Comparison of ENCODE assay signal across 20 cellular contexts in genomic region chr1:3817821-3818597, GRCh38. TPM values are rescaled to one million over a fixed set of nuclear protein-coding genes. Genes with fewer than 3 reads are reported as not detected.
DNase-seq lines count a peak whose midpoint lies in the region; ATAC-seq and TF ChIP-seq lines count a peak whose summit lies in the region.
"Had no signal": no experiment of that assay in that cellular context is flagged by ENCODE, and none has a peak within 500 bp of the region (broad histone marks: within the 10 kb centered on the region; RNA-seq: fewer than 3 reads in every experiment).

No MANE protein-coding gene starts in this region.

- no peak overlapping the region for H2BK20ac ChIP-seq in IMR-90 (ENCODE audit: low read depth, low read length)

- H2BK120ac ChIP-seq in IMR-90 (ENCODE audit: low read depth, low read length): no peak overlapping the region

- H3K9me3 Mint-ChIP-seq in brain: no peaks in the 10 kb centered on the region
- no peaks in the 10 kb centered on the region for H3K9me3 Mint-ChIP-seq in memory B cell

- H2BK15ac ChIP-seq in IMR-90 (ENCODE audit: low read depth, low read length): no peak overlapping the region

- H2AFZ ChIP-seq in IMR-90 (replicated peaks; ENCODE audit: low read length, poor library complexity): no peak overlapping the region

- 89% methylated on average over 22 of the region's 28 CpGs; no CpG with 5 or more reads in 1 of the 2 experiments for WGBS in IMR-90 (ENCODE audit: extremely low coverage in 2 of 2, insufficient read length in 1 of 2), 2 experiments
- 94% methylated on average over 28 of the region's 28 CpGs for WGBS in sigmoid colon, 2 donors
- WGBS in ovary, 3 donors: 89 to 93% (median 90%) methylated on average over 28 of the region's 28 CpGs

- no peaks in the 10 kb centered on the region for H3K27me3 ChIP-seq in IMR-90 (ENCODE audit: control insufficient read depth, insufficient read depth, low read length)
- H3K27me3 ChIP-seq in sigmoid colon: no peaks in the 10 kb centered on the region
- H3K27me3 ChIP-seq in ovary: no peaks in the 10 kb centered on the region

- H2BK5ac ChIP-seq in IMR-90 (ENCODE audit: low read depth, low read length, poor library complexity, severe bottlenecking): no peak overlapping the region

- no peak overlapping the region for H3K18ac ChIP-seq in IMR-90 (ENCODE audit: low read depth, low read length)

- H3K9me3 ChIP-seq in IMR-90 (ENCODE audit: control insufficient read depth, insufficient read depth, low read length): no peaks in the 10 kb centered on the region
- no peaks in the 10 kb centered on the region for H3K9me3 ChIP-seq in sigmoid colon
- H3K9me3 ChIP-seq in ovary: no peaks in the 10 kb centered on the region

- H3K27ac ChIP-seq in IMR-90 (ENCODE audit: insufficient read depth, low read length) (no peak overlapping the region), sigmoid colon (no peak overlapping the region), ovary (no peak overlapping the region)
- H3K27ac ChIP-seq: KMS-11 had no signal

- H3K4me3 ChIP-seq in IMR-90 (ENCODE audit: insufficient read depth, low read depth, low read length) (no peak overlapping the region), sigmoid colon (no peak overlapping the region), ovary (no peak overlapping the region)

- CTCF ChIA-PET in IMR-90 (lab: Yijun Ruan, JAX): no interaction called here

- H3K4ac ChIP-seq in IMR-90 (ENCODE audit: low read depth, low read length): no peak overlapping the region

- TF ChIP-seq EP300 in sigmoid colon (IDR thresholded peaks at IDR 0.05): no peak
- no peak for TF ChIP-seq EP300 in ovary (IDR thresholded peaks at IDR 0.05)

- no peaks in the 10 kb centered on the region for H3K4me1 ChIP-seq in IMR-90 (ENCODE audit: control insufficient read depth, insufficient read depth, low read length)
- H3K4me1 ChIP-seq in sigmoid colon: no peaks in the 10 kb centered on the region
- no peaks in the 10 kb centered on the region for H3K4me1 ChIP-seq in ovary (ENCODE audit: insufficient read depth)

- H3K14ac ChIP-seq in IMR-90 (replicated peaks; ENCODE audit: low read depth, low read length): no peak overlapping the region

- no peak overlapping the region for H4K8ac ChIP-seq in IMR-90 (ENCODE audit: low read depth in 2 of 2, low read length in 2 of 2)

- H3K36me3 ChIP-seq in IMR-90 (ENCODE audit: control insufficient read depth, insufficient read depth, low read length): peaks cover 33% of the 10 kb centered on the region
- H3K36me3 ChIP-seq in sigmoid colon: peaks cover 5 to 88% (median 46%) of the 10 kb centered on the region in 4 donors
- H3K36me3 ChIP-seq in ovary: no peaks in the 10 kb centered on the region

- no peak for DNase-seq in IMR-90
- no peak for DNase-seq in memory B cell (ENCODE audit: low spot score in 2 of 2)
- DNase-seq in sigmoid colon: peak; percentile 46
- no peak for DNase-seq in activated CD4-positive, alpha-beta T cell treated with anti-CD3 and anti-CD28 coated beads, Interleukin-2, amount 50 U/mL, for 4 hours
- DNase-seq in ovary: no peak
- DNase-seq in NCI-H2196 treated with DMSO at 0.1 percent for 48 hours (lab: John Stamatoyannopoulos, UW; ENCODE audit: unreplicated experiment): no peak
- DNase-seq: CD4-positive, CD25-positive, alpha-beta regulatory T cell; DMS79; MV-4-11; NCI-H1105 treated with DMSO at 0.1 percent for 48 hours; NCI-H1694; NCI-H2081 treated with DMSO at 0.1 percent for 48 hours; NCI-H2171 treated with DMSO at 0.1 percent for 48 hours; NCI-H446; NCI-H526; Right ventricle myocardium superior had no signal

- H3K79me1 ChIP-seq in IMR-90 (ENCODE audit: low read depth in 1 of 2, low read length in 2 of 2): no peaks in the 10 kb centered on the region

- TF ChIP-seq POLR2A in IMR-90 (IDR thresholded peaks at IDR 0.05; ENCODE audit: low read depth, low read length) (no peak), sigmoid colon (IDR thresholded peaks at IDR 0.05) (no peak), ovary (IDR thresholded peaks at IDR 0.05) (no peak)

- H3K4me3 Mint-ChIP-seq in brain: no peak overlapping the region
- no peak overlapping the region for H3K4me3 Mint-ChIP-seq in memory B cell
- H3K4me3 Mint-ChIP-seq: CD4-positive, CD25-positive, alpha-beta regulatory T cell had no signal

- H3K36me3 Mint-ChIP-seq in brain (peaks cover 45% of the 10 kb centered on the region), memory B cell (peaks cover 36% of the 10 kb centered on the region)

- H3K9me1 ChIP-seq in IMR-90 (ENCODE audit: insufficient read depth, low read length): no peaks in the 10 kb centered on the region

- no TSS peak for BruUV-seq in IMR-90 (replicated peaks; lab: Mats Ljungman, UMichigan)

- no peaks in the 10 kb centered on the region for H4K20me1 ChIP-seq in IMR-90 (ENCODE audit: insufficient read depth, low read length)

- dilution Hi-C loops in IMR-90 (cut with HindIII; ENCODE audit: low sequenced_read_pairs, unreplicated experiment): no loop called here

- H3K27me3 Mint-ChIP-seq in brain (peaks cover 2% of the 10 kb centered on the region), memory B cell (no peaks in the 10 kb centered on the region)
- H3K27me3 Mint-ChIP-seq: CD4-positive, CD25-positive, alpha-beta regulatory T cell had no signal

- H4K5ac ChIP-seq in IMR-90 (ENCODE audit: low read depth, low read length): no peak overlapping the region

- intact Hi-C loops in IMR-90 (cut with micrococcal nuclease): no loop called here
- intact Hi-C loops in sigmoid colon (cut with DNase I): no loop called here
- intact Hi-C loops in ovary (cut with DNase I): no loop called here

- peak overlapping the region; percentile 24 to 94 (median 77) for H3K27ac Mint-ChIP-seq in brain
- H3K27ac Mint-ChIP-seq in memory B cell: peak overlapping the region; percentile 49
- H3K27ac Mint-ChIP-seq: CD4-positive, CD25-positive, alpha-beta regulatory T cell had no signal

- peaks cover 37% of the 10 kb centered on the region for H3K4me1 Mint-ChIP-seq in brain
- no peaks in the 10 kb centered on the region for H3K4me1 Mint-ChIP-seq in memory B cell
- H3K4me1 Mint-ChIP-seq: CD4-positive, CD25-positive, alpha-beta regulatory T cell had no signal

- H2AK9ac ChIP-seq in IMR-90 (replicated peaks; ENCODE audit: low read depth, low read length, poor library complexity): peak overlapping the region; percentile 40

- H3K9ac ChIP-seq in IMR-90 (ENCODE audit: low read depth, low read length): no peak overlapping the region
- H3K9ac ChIP-seq: KMS-11 had no signal

- H3K56ac ChIP-seq in IMR-90 (ENCODE audit: extremely low read depth, insufficient read depth, low read length): no peak overlapping the region

- no peak overlapping the region for H4K91ac ChIP-seq in IMR-90 (ENCODE audit: insufficient read depth, low read depth, low read length)

- POLR2A ChIA-PET in IMR-90 (lab: Charles Lee; ENCODE audit: unreplicated experiment): no interaction called here

- TF ChIP-seq CTCF in IMR-90 (conservative IDR thresholded peaks at IDR 0.05; ENCODE audit: low read depth, low read length): no peak
- TF ChIP-seq CTCF in brain (conservative IDR thresholded peaks at IDR 0.05): no peak
- TF ChIP-seq CTCF in sigmoid colon (IDR thresholded peaks at IDR 0.05): no peak
- no peak for TF ChIP-seq CTCF in ovary (IDR thresholded peaks at IDR 0.05)

- TF ChIP-seq RAD21 in IMR-90 (IDR thresholded peaks at IDR 0.05; ENCODE audit: low read length): no peak

- ATAC-seq in IMR-90 (ENCODE audit: low read depth) (no peak), memory B cell (ENCODE audit: low read depth) (no peak), HG03135 (IDR thresholded peaks at IDR 0.05; ENCODE audit: unreplicated experiment) (no peak)

- no peak overlapping the region for H2AK5ac ChIP-seq in IMR-90 (ENCODE audit: low read depth, low read length)

- no peak overlapping the region for H3K23ac ChIP-seq in IMR-90 (ENCODE audit: low read depth, low read length)

- H3K4me2 ChIP-seq in IMR-90 (ENCODE audit: low read depth, low read length): no peak overlapping the region
- H3K4me2 ChIP-seq: KMS-11 had no signal

- in situ Hi-C loops in IMR-90 (cut with MboI; ENCODE audit: low sequenced_read_pairs): no loop called here

RNA-seq across cellular contexts. Expression of gene LRRC47, which starts 21.7 kb away (rescaled TPM):
- total RNA-seq in IMR-90 (2012; rRNA removed) (15.2 and 23.1 TPM in 2 replicates), sigmoid colon (10 to 100 TPM; 26.7 to 36.4 (median 31.2) TPM), ovary (10 to 100 TPM; 26.7 to 60.7 (median 47.6) TPM)
- polyA plus RNA-seq in IMR-90 (2012; rRNA removed) (19.2 and 19.7 TPM in 2 replicates), brain (ENCODE audit: insufficient read depth, low read depth, low replicate concordance) (48.3 TPM), sigmoid colon (10 to 100 TPM; 11.4 to 25.9 (median 13.2) TPM), ovary (10 to 100 TPM; 28.0 to 50.6 TPM)
- 18.0 and 18.8 TPM in 2 replicates for polyA plus RNA-seq in IMR-90 (2012; cell fraction: cytosol; rRNA removed)
- 28.6 and 36.5 TPM in 2 replicates for polyA plus RNA-seq in IMR-90 (2012; cell fraction: nucleus; rRNA removed; ENCODE audit: low replicate concordance)

RNA-seq across cellular contexts. Expression of gene CEP104, which starts 39.0 kb away (rescaled TPM):
- total RNA-seq in IMR-90 (2012; rRNA removed) (14.3 and 20.0 TPM in 2 replicates), sigmoid colon (10 to 100 TPM; 21.6 to 32.5 (median 25.3) TPM), ovary (10 to 100 TPM; 14.9 to 40.7 (median 37.6) TPM)
- polyA plus RNA-seq in IMR-90 (2012; rRNA removed) (17.5 and 17.9 TPM in 2 replicates), brain (ENCODE audit: insufficient read depth, low read depth, low replicate concordance) (28.6 TPM), sigmoid colon (10 to 100 TPM; 12.0 to 16.0 (median 12.9) TPM), ovary (10 to 100 TPM in 1 of 2 donors, 1 to 10 TPM in 1; 7.9 to 39.0 TPM)
- polyA plus RNA-seq in IMR-90 (2012; cell fraction: cytosol; rRNA removed): 5.9 and 7.6 TPM in 2 replicates
- 17.7 and 21.7 TPM in 2 replicates for polyA plus RNA-seq in IMR-90 (2012; cell fraction: nucleus; rRNA removed; ENCODE audit: low replicate concordance)

RNA-seq across cellular contexts. Expression of gene DFFB, which starts 39.3 kb away (rescaled TPM):
- total RNA-seq in IMR-90 (2012; rRNA removed) (6.7 and 7.3 TPM in 2 replicates), sigmoid colon (1 to 10 TPM; 2.9 to 7.4 (median 6.6) TPM), ovary (10 to 100 TPM in 4 of 7 donors, 1 to 10 TPM in 3; 7.6 to 12.8 (median 11.0) TPM)
- polyA plus RNA-seq in IMR-90 (2012; rRNA removed) (6.5 and 8.2 TPM in 2 replicates), brain (ENCODE audit: insufficient read depth, low read depth, low replicate concordance) (3.9 TPM), sigmoid colon (1 to 10 TPM; 1.8 to 9.0 (median 3.2) TPM), ovary (1 to 10 TPM; 6.8 to 7.9 TPM)
- 4.6 and 5.5 TPM in 2 replicates for polyA plus RNA-seq in IMR-90 (2012; cell fraction: cytosol; rRNA removed)
- polyA plus RNA-seq in IMR-90 (2012; cell fraction: nucleus; rRNA removed; ENCODE audit: low replicate concordance): 19.8 and 20.2 TPM in 2 replicates

RNA-seq across cellular contexts. Expression of gene SMIM1, which starts 45.5 kb away (rescaled TPM):
- 0.90 and 1.9 TPM in 2 replicates for total RNA-seq in IMR-90 (2012; rRNA removed)
- polyA plus RNA-seq in IMR-90 (2012; rRNA removed): 3.4 and 7.6 TPM in 2 replicates
- 2.4 and 11.2 TPM in 2 replicates for polyA plus RNA-seq in IMR-90 (2012; cell fraction: cytosol; rRNA removed)
- polyA plus RNA-seq in IMR-90 (2012; cell fraction: nucleus; rRNA removed; ENCODE audit: low replicate concordance): 1.2 and 5.9 TPM in 2 replicates
- polyA plus RNA-seq in brain (ENCODE audit: insufficient read depth, low read depth, low replicate concordance): 5.6 TPM
- 1 to 10 TPM in 3 of 4 donors, not detected in 1; 6.1 to 8.6 (median 7.5) TPM for total RNA-seq in sigmoid colon
- 10 to 100 TPM in 1 of 3 donors, 1 to 10 TPM in 2; 2.7 to 10.8 (median 3.7) TPM for polyA plus RNA-seq in sigmoid colon
- 10 to 100 TPM in 6 of 7 donors, 1 to 10 TPM in 1; 7.1 to 22.1 (median 21.4) TPM for total RNA-seq in ovary
- 10 to 100 TPM in 1 of 2 donors, not detected in 1; 10.7 TPM for polyA plus RNA-seq in ovary
- total RNA-seq: RPMI7951 had no signal
